ENCODE assay signal across 31 cellular contexts in the genomic region with DNA sequence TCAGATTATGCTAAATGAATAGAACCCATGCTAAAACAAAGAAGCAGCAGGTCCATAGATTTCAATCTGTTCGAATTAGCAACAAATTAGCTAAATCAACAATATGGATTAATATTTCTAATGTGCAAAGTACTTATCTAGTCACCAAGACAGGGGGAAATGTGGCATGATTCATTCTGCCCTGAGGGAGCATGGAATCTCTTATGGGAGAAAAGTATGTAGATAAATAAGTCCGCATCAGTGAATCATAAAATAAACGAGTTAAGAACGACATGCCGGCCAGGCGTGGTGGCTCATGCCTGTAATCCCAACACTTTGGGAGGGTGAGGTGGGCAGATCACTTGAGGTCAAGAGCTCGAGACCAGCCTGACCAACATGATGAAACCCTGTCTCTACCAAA.
DNase-seq lines count a peak whose midpoint lies in the region; ATAC-seq, FAIRE-seq and TF ChIP-seq lines count a peak whose summit lies in the region.
"Had no signal": no experiment of that assay in that cellular context is flagged by ENCODE, and none has a peak within 500 bp of the region (broad histone marks: within the 10 kb centered on the region; RNA-seq: fewer than 3 reads in every experiment).

No MANE protein-coding gene starts in this region.

- H3K27ac ChIP-seq in RWPE2 (ENCODE audit: poor library complexity, severe bottlenecking): peak overlapping the region; percentile 29
- no peak overlapping the region for H3K27ac ChIP-seq in keratinocyte (ENCODE audit: control insufficient read depth, insufficient read depth, low read length)
- H3K27ac ChIP-seq in adrenal gland: no peak overlapping the region
- H3K27ac ChIP-seq: BLaER1 treated with 17β-estradiol and CSF1 and Interleukin-3, amounts not matched to agents 10 nM and 100 nM; HL-60; pancreas; SK-N-MC; transverse colon had no signal

- no peaks in the 10 kb centered on the region for H4K20me1 ChIP-seq in keratinocyte (ENCODE audit: control insufficient read depth, extremely low read depth, insufficient read depth, low read length)
- H4K20me1 ChIP-seq: BLaER1 treated with 17β-estradiol and CSF1 and Interleukin-3, amounts not matched to agents 10 nM and 100 nM had no signal

- DNase-seq in HS-5 (ENCODE audit: low read depth) (peak; percentile 22), RWPE2 (ENCODE audit: low spot score) (peak; percentile 32), cardiac fibroblast (ENCODE audit: low read depth in 2 of 2) (peak; percentile 0 to 22), keratinocyte (ENCODE audit: low read depth, low spot score) (peak; percentile 36), mucosa of gallbladder (ENCODE audit: low spot score) (no peak), adrenal gland (no peak), NCI-H1092 treated with DMSO at 0.1 percent for 48 hours (lab: John Stamatoyannopoulos, UW) (no peak), NCI-H2196 (lab: John Stamatoyannopoulos, UW; ENCODE audit: unreplicated experiment) (no peak)
- DNase-seq: activated CD8-positive, alpha-beta memory T cell treated with anti-CD3 and anti-CD28 coated beads, Interleukin-2, amount 50 U/mL, for 48 hours; activated CD8-positive, alpha-beta T cell treated with anti-CD3 and anti-CD28 coated beads for 36 hours; activated naive CD4-positive, alpha-beta T cell treated with anti-CD3 and anti-CD28 coated beads for 36 hours; amygdala; caudate nucleus; DMS53; HCEC 1CT; immature natural killer cell; Kasumi-1; MV-4-11; NCI-H146; NCI-H510A; nephron progenitor cell; pancreas; stimulated activated CD4-positive, alpha-beta T cell treated with anti-CD3 and anti-CD28 coated beads, Interleukin-15, amount 100 ng/mL, for 24 hours; transverse colon had no signal

- intact Hi-C loops in adrenal gland (cut with DNase I): no loop called here

- no peaks in the 10 kb centered on the region for H3K27me3 ChIP-seq in RWPE2 (ENCODE audit: insufficient read depth, poor library complexity, severe bottlenecking)
- no peaks in the 10 kb centered on the region for H3K27me3 ChIP-seq in keratinocyte (ENCODE audit: control insufficient read depth, extremely low read depth, insufficient read depth, low read length)
- no peaks in the 10 kb centered on the region for H3K27me3 ChIP-seq in adrenal gland
- H3K27me3 ChIP-seq: BLaER1 treated with 17β-estradiol and CSF1 and Interleukin-3, amounts not matched to agents 10 nM and 100 nM; transverse colon had no signal

- H3K4me3 ChIP-seq in RWPE2 (ENCODE audit: severe bottlenecking) (no peak overlapping the region), cardiac fibroblast (replicated peaks in 1 of 2; ENCODE audit: low read depth in 2 of 2, low read length in 2 of 2) (no peak overlapping the region), keratinocyte (ENCODE audit: control insufficient read depth in 2 of 3, extremely low read depth in 1 of 3, insufficient read depth in 2 of 3, low read depth in 1 of 3, low read length in 3 of 3) (no peak overlapping the region), adrenal gland (no peak overlapping the region)
- H3K4me3 ChIP-seq: BLaER1 treated with 17β-estradiol and CSF1 and Interleukin-3, amounts not matched to agents 10 nM and 100 nM; pancreas; SK-N-MC; transverse colon had no signal

- 74 to 78% (median 76%) methylated on average over 7 of the region's 7 CpGs for WGBS in adrenal gland, 4 donors

- no peaks in the 10 kb centered on the region for H3K79me2 ChIP-seq in keratinocyte (ENCODE audit: control insufficient read depth, insufficient read depth, low read length)

- no peaks in the 10 kb centered on the region for H3K9me1 ChIP-seq in keratinocyte (ENCODE audit: control insufficient read depth, extremely low read depth, insufficient read depth, low read length)

- TF ChIP-seq CTCF in RWPE2 (IDR thresholded peaks at IDR 0.05; ENCODE audit: poor library complexity, severe bottlenecking): no peak
- no peak for TF ChIP-seq CTCF in cardiac fibroblast (IDR thresholded peaks at IDR 0.05; ENCODE audit: low read depth, low read length)
- no peak for TF ChIP-seq CTCF in keratinocyte (optimal IDR thresholded peaks at IDR 0.05 in 1 of 3, IDR thresholded peaks at IDR 0.05 in 1 of 3, conservative IDR thresholded peaks at IDR 0.05 in 1 of 3; ENCODE audit: extremely low read depth in 1 of 3, insufficient read depth in 2 of 3, low read length in 3 of 3)
- no peak for TF ChIP-seq CTCF in adrenal gland (IDR thresholded peaks at IDR 0.05)

- no peak for FAIRE-seq in keratinocyte (lab: Jason Lieb, UNC)
- FAIRE-seq: G401.6, HepG2, pancreas had no signal

- TF ChIP-seq POLR2A in adrenal gland (IDR thresholded peaks at IDR 0.05): no peak

- H2AFZ ChIP-seq in keratinocyte (ENCODE audit: control insufficient read depth, low read length): no peak overlapping the region

- peak; percentile 81 for ATAC-seq in RWPE2 (ENCODE audit: low read depth)
- ATAC-seq: activated CD8-positive, alpha-beta T cell treated with anti-CD3 and anti-CD28 coated beads for 36 hours; HepG2; left lobe of liver; pancreas; stimulated activated effector memory CD8-positive, alpha-beta T cell treated with anti-CD3 and anti-CD28 coated beads, Interleukin-12 subunit alpha, Interleukin-12 subunit beta, amount 100 ng/mL, for 72 hours had no signal

- dilution Hi-C loops in keratinocyte (cut with MboI; ENCODE audit: extremely low pct_ligation_motif_present, low sequenced_read_pairs): no loop called here

- peaks cover 9% of the 10 kb centered on the region for H3K4me1 ChIP-seq in RWPE2 (ENCODE audit: insufficient read depth, poor library complexity, severe bottlenecking)
- H3K4me1 ChIP-seq in keratinocyte (ENCODE audit: control insufficient read depth, extremely low read depth, insufficient read depth, low read length): no peaks in the 10 kb centered on the region
- H3K4me1 ChIP-seq in adrenal gland (replicated peaks in 1 of 2): no peaks in the 10 kb centered on the region
- H3K4me1 ChIP-seq: BLaER1 treated with 17β-estradiol and CSF1 and Interleukin-3, amounts not matched to agents 10 nM and 100 nM; pancreas; transverse colon had no signal

- no peak overlapping the region for H3K4me2 ChIP-seq in keratinocyte (ENCODE audit: control insufficient read depth, extremely low read depth, insufficient read depth, low read depth, low read length)
- H3K4me2 ChIP-seq: BLaER1 treated with 17β-estradiol and CSF1 and Interleukin-3, amounts not matched to agents 10 nM and 100 nM had no signal

- no peaks in the 10 kb centered on the region for H3K36me3 ChIP-seq in RWPE2 (ENCODE audit: low read depth)
- H3K36me3 ChIP-seq in keratinocyte (ENCODE audit: control insufficient read depth in 2 of 2, extremely low read depth in 1 of 2, insufficient read depth in 2 of 2, low read length in 2 of 2): no peaks in the 10 kb centered on the region
- H3K36me3 ChIP-seq in adrenal gland (replicated peaks in 1 of 2): no peaks in the 10 kb centered on the region
- H3K36me3 ChIP-seq: BLaER1 treated with 17β-estradiol and CSF1 and Interleukin-3, amounts not matched to agents 10 nM and 100 nM; pancreas; transverse colon had no signal

- H3K9me3 ChIP-seq in RWPE2 (ENCODE audit: severe bottlenecking): no peaks in the 10 kb centered on the region
- no peaks in the 10 kb centered on the region for H3K9me3 ChIP-seq in keratinocyte (ENCODE audit: control insufficient read depth, low read depth, low read length)
- no peaks in the 10 kb centered on the region for H3K9me3 ChIP-seq in adrenal gland (replicated peaks in 1 of 3)
- H3K9me3 ChIP-seq: BLaER1 treated with 17β-estradiol and CSF1 and Interleukin-3, amounts not matched to agents 10 nM and 100 nM; pancreas; transverse colon had no signal

- H3K9ac ChIP-seq in keratinocyte (ENCODE audit: control insufficient read depth, extremely low read depth, insufficient read depth, low read length): no peak overlapping the region
- H3K9ac ChIP-seq: BLaER1 treated with 17β-estradiol and CSF1 and Interleukin-3, amounts not matched to agents 10 nM and 100 nM had no signal

Comparison
In these comparisons a context has a peak if more than half of its experiments do, and no peak if none do; other contexts are left out.
1. DNase-seq: peak in HS-5 (single experiment), RWPE2 (single experiment), cardiac fibroblast (2 of 2) and keratinocyte (single experiment); none in mucosa of gallbladder (single experiment), adrenal gland (0 of 7), NCI-H1092 treated with DMSO at 0.1 percent for 48 hours (single experiment) and NCI-H2196 (single experiment).